Comparison of ENCODE assay signal across 7 cellular contexts in genomic region chr17:47502122-47502731, GRCh38. TPM values are rescaled to one million over a fixed set of nuclear protein-coding genes. Genes with fewer than 3 reads are reported as not detected.
DNase-seq lines count a peak whose midpoint lies in the region; ATAC-seq, FAIRE-seq and TF ChIP-seq lines count a peak whose summit lies in the region.
"Not testable (repeated sequence)": the region's sequence is repeated elsewhere in the genome, so short reads cannot be mapped to it uniquely, and the experiment has no call there.

No MANE protein-coding gene starts in this region.

- ATAC-seq in HG03135 (IDR thresholded peaks at IDR 0.05; ENCODE audit: unreplicated experiment): peak; percentile 73
- peak; percentile 90 for ATAC-seq in activated CD8-positive, alpha-beta memory T cell treated with anti-CD3 and anti-CD28 coated beads, Interleukin-2, amount 10 ng/mL, durations not matched to agents 7 days and 5 days

- H3K4me3 ChIP-seq in PC-9: peak overlapping the region; percentile 38; the same call in 1 of the 2 replicates
- not testable (repeated sequence) for H3K4me3 ChIP-seq in duodenal mucosa (ENCODE audit: low read depth in 1 of 2, low read length in 2 of 2)

- not testable (repeated sequence) for H3K27me3 ChIP-seq in PC-9 (ENCODE audit: insufficient read depth, low read depth); duodenal mucosa (ENCODE audit: control insufficient read depth in 1 of 2, insufficient read depth in 2 of 2, low read length in 2 of 2)

- not testable (repeated sequence) for H3K27me3 Mint-ChIP-seq in activated CD8-positive, alpha-beta memory T cell treated with anti-CD3 and anti-CD28 coated beads, Interleukin-2, amount 10 ng/mL, durations not matched to agents 7 days and 5 days

- intact Hi-C loops in PC-9 (cut with micrococcal nuclease; ENCODE audit: unreplicated experiment): loop anchor here (5.0 kb wide), 1 partner anchor 110 kb away; no protein-coding TSS in a partner anchor

- CTCF ChIA-PET in PC-9 (lab: Charles Lee): not testable (repeated sequence)
- CTCF ChIA-PET in activated CD8-positive, alpha-beta memory T cell treated with anti-CD3 and anti-CD28 coated beads, Interleukin-2, amount 10 ng/mL, durations not matched to agents 7 days and 5 days (lab: Charles Lee): interaction anchor here (1.4 kb wide), 2 partner anchors 116 to 149 kb away, joined by 3 read pairs; no protein-coding TSS in a partner anchor

- not testable (repeated sequence) for H3K36me3 ChIP-seq in PC-9 (ENCODE audit: low read depth); duodenal mucosa (ENCODE audit: control insufficient read depth in 1 of 2, insufficient read depth in 2 of 2, low read length in 2 of 2)

- POLR2A ChIA-PET in PC-9 (lab: Charles Lee; ENCODE audit: unreplicated experiment): interaction anchor here (0.6 to 0.7 kb wide), 2 partner anchors 11 to 147 kb away, joined by 3 read pairs; no protein-coding TSS in a partner anchor

- H2AFZ ChIP-seq in PC-9: not testable (repeated sequence)

- H3K79me2 ChIP-seq in PC-9 (ENCODE audit: low read depth): not testable (repeated sequence)

- not testable (repeated sequence) for H3K9me3 ChIP-seq in PC-9 (ENCODE audit: insufficient read depth, low read depth); duodenal mucosa (ENCODE audit: control insufficient read depth in 1 of 2, low read length in 2 of 2)

- H3K9me3 Mint-ChIP-seq in activated CD8-positive, alpha-beta memory T cell treated with anti-CD3 and anti-CD28 coated beads, Interleukin-2, amount 10 ng/mL, durations not matched to agents 7 days and 5 days (ENCODE audit: low read depth): not testable (repeated sequence)

- H3K4me1 Mint-ChIP-seq in activated CD8-positive, alpha-beta memory T cell treated with anti-CD3 and anti-CD28 coated beads, Interleukin-2, amount 10 ng/mL, durations not matched to agents 7 days and 5 days: peaks cover 14% of the 10 kb centered on the region

- H3F3A ChIP-seq in PC-9 (ENCODE audit: insufficient read depth, low read depth): peaks cover 30% of the 10 kb centered on the region

- peak overlapping the region; percentile 96 for H3K27ac ChIP-seq in PC-9
- H3K27ac ChIP-seq in duodenal mucosa (ENCODE audit: low read depth, low read length): peak overlapping the region; percentile 50

- H3K4me1 ChIP-seq in PC-9 (replicated peaks; ENCODE audit: insufficient read depth): peaks cover 53% of the 10 kb centered on the region
- not testable (repeated sequence) for H3K4me1 ChIP-seq in duodenal mucosa (ENCODE audit: control insufficient read depth in 1 of 2, insufficient read depth in 2 of 2, low read length in 2 of 2)

- DNase-seq in GM12892 (ENCODE audit: insufficient read length); activated CD8-positive, alpha-beta memory T cell treated with anti-CD3 and anti-CD28 coated beads, Interleukin-2, amount 10 ng/mL, durations not matched to agents 7 days and 5 days: not testable (repeated sequence)
- DNase-seq in PC-9 (peak; percentile 73 to 81), kidney glomerular epithelial cell (lab: John Stamatoyannopoulos, UW) (peak; percentile 67), retina (peak; percentile 1)

- H4K20me1 ChIP-seq in PC-9 (ENCODE audit: insufficient read depth): not testable (repeated sequence)

- peak overlapping the region; percentile 71 for H3K27ac Mint-ChIP-seq in activated CD8-positive, alpha-beta memory T cell treated with anti-CD3 and anti-CD28 coated beads, Interleukin-2, amount 10 ng/mL, durations not matched to agents 7 days and 5 days

- H3K4me2 ChIP-seq in PC-9: peak overlapping the region; percentile 74

- not testable (repeated sequence) for H3K4me3 Mint-ChIP-seq in activated CD8-positive, alpha-beta memory T cell treated with anti-CD3 and anti-CD28 coated beads, Interleukin-2, amount 10 ng/mL, durations not matched to agents 7 days and 5 days

- TSS peak; percentile 92 for BruUV-seq in PC-9 (replicated peaks; lab: Mats Ljungman, UMichigan)

- TF ChIP-seq POLR2A in GM12892 (IDR thresholded peaks at IDR 0.05; ENCODE audit: low read depth, low read length): not testable (repeated sequence)

- peak; percentile 88 for FAIRE-seq in GM12892 (lab: Jason Lieb, UNC)

- not testable (repeated sequence) for H3K9me2 ChIP-seq in PC-9 (ENCODE audit: insufficient read depth)

- not testable (repeated sequence) for TF ChIP-seq CTCF in PC-9 (conservative IDR thresholded peaks at IDR 0.05)

- H3K9ac ChIP-seq in duodenal mucosa (ENCODE audit: low read depth in 1 of 2, low read length in 2 of 2): not testable (repeated sequence)

- not testable (repeated sequence) for H3K36me3 Mint-ChIP-seq in activated CD8-positive, alpha-beta memory T cell treated with anti-CD3 and anti-CD28 coated beads, Interleukin-2, amount 10 ng/mL, durations not matched to agents 7 days and 5 days

RNA-seq across cellular contexts. Expression of gene NPEPPS, which starts 28.7 kb away (rescaled TPM):
- 83.2 TPM for polyA plus RNA-seq in GM12892 (2012; ENCODE audit: missing spikeins)
- 173 and 187 TPM in 2 replicates for total RNA-seq in PC-9 (2021)
- total RNA-seq in activated CD8-positive, alpha-beta memory T cell treated with anti-CD3 and anti-CD28 coated beads, Interleukin-2, amount 10 ng/mL, durations not matched to agents 7 days and 5 days: 10 to 100 TPM; 97.7 to 97.9 TPM
